ENCODE assay signal across 1 cellular context in the genomic region with DNA sequence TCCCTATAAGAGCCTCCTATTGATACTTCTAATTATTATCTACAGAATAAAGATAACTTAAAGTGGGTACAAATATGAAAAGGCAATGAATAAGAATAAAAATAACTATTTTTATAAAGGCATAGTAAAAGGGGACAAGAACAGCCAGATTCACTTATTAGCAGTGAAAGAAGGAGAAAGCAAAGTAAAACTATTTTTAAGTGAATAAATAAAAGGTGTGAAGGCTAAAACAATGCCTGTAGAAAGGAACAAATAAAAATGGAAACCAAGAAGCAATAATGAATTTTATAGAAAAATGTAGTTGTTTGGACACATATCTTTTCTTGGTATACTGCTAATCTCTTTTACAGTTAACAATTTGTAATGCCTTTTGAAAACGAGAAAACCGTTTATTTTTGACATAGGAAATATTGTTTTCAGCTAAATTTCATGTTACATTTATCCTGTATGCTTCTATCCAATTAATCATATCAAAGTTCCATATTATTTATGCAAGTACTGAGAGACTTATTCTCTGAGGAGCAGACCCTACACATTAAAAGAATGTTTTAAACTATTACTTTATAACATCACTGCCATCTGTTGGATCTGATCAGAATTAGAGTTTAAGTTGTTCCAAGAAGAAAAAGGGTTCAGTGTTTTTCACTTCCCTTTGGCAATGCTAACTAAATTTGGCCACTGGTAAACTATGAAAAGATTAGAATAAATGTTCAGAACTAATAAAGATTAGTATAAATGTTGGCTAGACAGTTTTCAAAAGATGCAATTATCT.
TF ChIP-seq lines count a peak whose summit lies in the region.

No MANE protein-coding gene starts in this region.

TF ChIP-seq in SK-N-SH treated with all-trans-retinoic acid at 6 μM for 48 hours, 23 proteins besides CTCF, POLR2A, EP300 and RAD21 (continued from another document):
- TF ChIP-seq, protein P1, sequence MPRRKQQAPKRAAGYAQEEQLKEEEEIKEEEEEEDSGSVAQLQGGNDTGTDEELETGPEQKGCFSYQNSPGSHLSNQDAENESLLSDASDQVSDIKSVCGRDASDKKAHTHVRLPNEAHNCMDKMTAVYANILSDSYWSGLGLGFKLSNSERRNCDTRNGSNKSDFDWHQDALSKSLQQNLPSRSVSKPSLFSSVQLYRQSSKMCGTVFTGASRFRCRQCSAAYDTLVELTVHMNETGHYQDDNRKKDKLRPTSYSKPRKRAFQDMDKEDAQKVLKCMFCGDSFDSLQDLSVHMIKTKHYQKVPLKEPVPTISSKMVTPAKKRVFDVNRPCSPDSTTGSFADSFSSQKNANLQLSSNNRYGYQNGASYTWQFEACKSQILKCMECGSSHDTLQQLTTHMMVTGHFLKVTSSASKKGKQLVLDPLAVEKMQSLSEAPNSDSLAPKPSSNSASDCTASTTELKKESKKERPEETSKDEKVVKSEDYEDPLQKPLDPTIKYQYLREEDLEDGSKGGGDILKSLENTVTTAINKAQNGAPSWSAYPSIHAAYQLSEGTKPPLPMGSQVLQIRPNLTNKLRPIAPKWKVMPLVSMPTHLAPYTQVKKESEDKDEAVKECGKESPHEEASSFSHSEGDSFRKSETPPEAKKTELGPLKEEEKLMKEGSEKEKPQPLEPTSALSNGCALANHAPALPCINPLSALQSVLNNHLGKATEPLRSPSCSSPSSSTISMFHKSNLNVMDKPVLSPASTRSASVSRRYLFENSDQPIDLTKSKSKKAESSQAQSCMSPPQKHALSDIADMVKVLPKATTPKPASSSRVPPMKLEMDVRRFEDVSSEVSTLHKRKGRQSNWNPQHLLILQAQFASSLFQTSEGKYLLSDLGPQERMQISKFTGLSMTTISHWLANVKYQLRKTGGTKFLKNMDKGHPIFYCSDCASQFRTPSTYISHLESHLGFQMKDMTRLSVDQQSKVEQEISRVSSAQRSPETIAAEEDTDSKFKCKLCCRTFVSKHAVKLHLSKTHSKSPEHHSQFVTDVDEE (CRISPR knock-in tag; IDR thresholded peaks at IDR 0.05), result no peak
